In genomic region chr3:107339690-107340089, GRCh38 we compare ENCODE assay signal across 12 cellular contexts. TPM values are rescaled to one million over a fixed set of nuclear protein-coding genes. Genes with fewer than 3 reads are reported as not detected.
DNase-seq lines count a peak whose midpoint lies in the region; ATAC-seq and TF ChIP-seq lines count a peak whose summit lies in the region.
"Not testable (repeated sequence)": the region's sequence is repeated elsewhere in the genome, so short reads cannot be mapped to it uniquely, and the experiment has no call there.
"Had no signal": no experiment of that assay in that cellular context is flagged by ENCODE, and none has a peak within 500 bp of the region (broad histone marks: within the 10 kb centered on the region; RNA-seq: fewer than 3 reads in every experiment).

No MANE protein-coding gene starts in this region.

- peaks cover 27% of the 10 kb centered on the region for H3K9me3 Mint-ChIP-seq in WTC11

- not testable (repeated sequence) for ATAC-seq in WTC11

- H3K36me3 Mint-ChIP-seq in WTC11: not testable (repeated sequence)

- TF ChIP-seq CTCF in WTC11 (IDR thresholded peaks at IDR 0.05): not testable (repeated sequence)

- DNase-seq in WTC11 (ENCODE audit: low spot score): not testable (repeated sequence)

- H3K27me3 Mint-ChIP-seq in WTC11 (ENCODE audit: low read depth): not testable (repeated sequence)

- CTCF ChIA-PET in WTC11 (lab: Charles Lee): not testable (repeated sequence)

- H3K4me1 Mint-ChIP-seq in WTC11: peaks cover 15% of the 10 kb centered on the region

- H3K27ac Mint-ChIP-seq in WTC11: not testable (repeated sequence)

- not testable (repeated sequence) for H3K4me3 Mint-ChIP-seq in WTC11

- POLR2A ChIA-PET in WTC11 (lab: Charles Lee): not testable (repeated sequence)

TF ChIP-seq in WTC11, 78 proteins besides CTCF, POLR2A, EP300 and RAD21:
- TF ChIP-seq HMGA2 (CRISPR knock-in tag; IDR thresholded peaks at IDR 0.05): peak; percentile 96

RNA-seq across cellular contexts. Expression of gene CCDC54, which starts 37.5 kb away (rescaled TPM):
- total RNA-seq in WTC11 (2021): not detected in 3 replicates
- total RNA-seq: A172; A673; B cell; Caco-2; Calu3; CD4-positive, alpha-beta memory T cell; CD4-positive, alpha-beta T cell; CD4-positive, CD25-positive, alpha-beta regulatory T cell; CD8-positive, alpha-beta memory T cell; CD8-positive, alpha-beta T cell; Daoy had no signal
